37 cellular contexts compared by ENCODE assay signal in genomic region chr2:129765326-129766158, GRCh38.
A peak's percentile ranks its signal among the peaks of the same experiment; 100 is the strongest.
DNase-seq lines count a peak whose midpoint lies in the region; ATAC-seq, FAIRE-seq and TF ChIP-seq lines count a peak whose summit lies in the region.
"Had no signal": no experiment of that assay in that cellular context is flagged by ENCODE, and none has a peak within 500 bp of the region (broad histone marks: within the 10 kb centered on the region; RNA-seq: fewer than 3 reads in every experiment).

No MANE protein-coding gene starts in this region.

- POLR2A ChIA-PET in H1 (lab: Charles Lee; ENCODE audit: partially characterized antibody): no interaction called here

- no peaks in the 10 kb centered on the region for H3K23me2 ChIP-seq in H1 (ENCODE audit: low read depth, low read length)

- H2BK20ac ChIP-seq in H1 (ENCODE audit: low read length): no peak overlapping the region

- H3K56ac ChIP-seq in H1 (replicated peaks; ENCODE audit: insufficient read length, low read depth, low read length): no peak overlapping the region

- no peak overlapping the region for H2BK15ac ChIP-seq in H1 (ENCODE audit: low read length)

- no peak for TF ChIP-seq EP300 in H1 (IDR thresholded peaks at IDR 0.05; ENCODE audit: borderline replicate concordance in 1 of 2, low read depth in 2 of 2, low read length in 2 of 2)

- H3K4me3 Mint-ChIP-seq in nephron (no peak overlapping the region), natural killer cell (no peak overlapping the region)
- H3K4me3 Mint-ChIP-seq: activated naive CD8-positive, alpha-beta T cell treated with anti-CD3 and anti-CD28 coated beads, Interleukin-2, amount 10 ng/mL, durations not matched to agents 7 days and 5 days; activated T-cell treated with anti-CD3 and anti-CD28 coated beads, Interleukin-2, amount 50 U/mL, for 24 hours; B cell; H9; neural crest cell had no signal

- H3K79me1 ChIP-seq in H1 (ENCODE audit: low read depth, low read length): no peaks in the 10 kb centered on the region

- H3K36me3 ChIP-seq in H7 (replicated peaks; ENCODE audit: control insufficient read depth, insufficient read depth, low read length): no peaks in the 10 kb centered on the region
- H3K36me3 ChIP-seq in H1 (ENCODE audit: control insufficient read depth in 2 of 4, insufficient read depth in 4 of 4, low read length in 3 of 4): no peaks in the 10 kb centered on the region
- no peaks in the 10 kb centered on the region for H3K36me3 ChIP-seq in thyroid gland
- H3K36me3 ChIP-seq: cardiac muscle cell, colonic mucosa, Peyer's patch, sigmoid colon, tibial artery, vagina, WERI-Rb-1 had no signal

- H3K4me1 Mint-ChIP-seq in nephron (peaks cover 45% of the 10 kb centered on the region), natural killer cell (no peaks in the 10 kb centered on the region)
- H3K4me1 Mint-ChIP-seq: activated naive CD8-positive, alpha-beta T cell treated with anti-CD3 and anti-CD28 coated beads, Interleukin-2, amount 10 ng/mL, durations not matched to agents 7 days and 5 days; B cell; neural crest cell had no signal

- no peaks in the 10 kb centered on the region for H3K79me2 ChIP-seq in H1 (ENCODE audit: control insufficient read depth in 1 of 2, insufficient read depth in 2 of 2, low read length in 2 of 2)

- H2BK5ac ChIP-seq in H1 (ENCODE audit: low read depth, low read length): no peak overlapping the region

- H3K27ac ChIP-seq in H1 (ENCODE audit: low read depth, low read length) (no peak overlapping the region), thyroid gland (no peak overlapping the region)
- H3K27ac ChIP-seq: cardiac muscle cell, colonic mucosa, foreskin keratinocyte, Peyer's patch, sigmoid colon, tibial artery, vagina, WERI-Rb-1 had no signal

- H2AFZ ChIP-seq in H1 (ENCODE audit: low read length): no peak overlapping the region

- DNase-seq in AG20443 (ENCODE audit: low spot score) (peak; percentile 61), H7 (peak; percentile 29), H1 (ENCODE audit: low read depth in 1 of 2, low spot score in 2 of 2) (no peak), thyroid gland (no peak), sciatic nerve (ENCODE audit: low spot score) (no peak), natural killer cell (no peak)
- DNase-seq: activated CD4-positive, alpha-beta T cell treated with anti-CD3 and anti-CD28 coated beads for 48 hours; activated gamma-delta T cell treated with Interleukin-2 at 50 U/mL for 16 hours; activated naive CD8-positive, alpha-beta T cell treated with anti-CD3 and anti-CD28 coated beads, Interleukin-2, amount 10 ng/mL, durations not matched to agents 7 days and 5 days; activated T-cell treated with anti-CD3 and anti-CD28 coated beads, Interleukin-2, amount 50 U/mL, for 24 hours; colonic mucosa; foreskin keratinocyte; H9; IMR-90; left colon; mammary epithelial cell; MV-4-11; NCI-H1436; NCI-H2081 treated with DMSO at 0.1 percent for 48 hours; NCI-H345; NCI-H774; SHP77 treated with DMSO at 0.1 percent for 48 hours; sigmoid colon; stimulated activated CD4-positive, alpha-beta T cell treated with anti-CD3 and anti-CD28 coated beads, Interleukin-12 subunit alpha, Interleukin-12 subunit beta, amount 100 ng/mL, for 4 hours; stimulated activated CD4-positive, alpha-beta T cell treated with anti-CD3 and anti-CD28 coated beads, Interleukin-2, amount 100 ng/mL, for 48 hours; tibial artery had no signal

- no peak overlapping the region for H3K4ac ChIP-seq in H1 (replicated peaks; ENCODE audit: insufficient read length, low read depth, low read length)

- no peak overlapping the region for H3K9ac ChIP-seq in H1 (replicated peaks in 1 of 4; ENCODE audit: extremely low read depth in 1 of 4, low read depth in 3 of 4, low read length in 3 of 4)

- 92% methylated on average over 17 of the region's 18 CpGs; no CpG with 5 or more reads in 1 of the 2 experiments for WGBS in H1 (ENCODE audit: extremely low coverage in 1 of 2, insufficient coverage in 1 of 2, insufficient read length in 1 of 2, insufficient replicate concordance in 2 of 2, low coverage in 1 of 2, low lambda C conversion rate in 2 of 2, missing lambda C conversion rate in 1 of 2), 2 experiments
- 30 to 40% methylated on average over 14 to 17 of the region's 18 CpGs for WGBS in thyroid gland, 2 donors

- H3K27me3 Mint-ChIP-seq in nephron (ENCODE audit: low read depth) (peaks cover 22% of the 10 kb centered on the region), natural killer cell (ENCODE audit: low read depth in 2 of 2) (no peaks in the 10 kb centered on the region)
- H3K27me3 Mint-ChIP-seq: activated naive CD8-positive, alpha-beta T cell treated with anti-CD3 and anti-CD28 coated beads, Interleukin-2, amount 10 ng/mL, durations not matched to agents 7 days and 5 days had no signal

- no peak for FAIRE-seq in H1 (lab: Jason Lieb, UNC)
- FAIRE-seq: astrocyte, GM19239 had no signal

- H2BK12ac ChIP-seq in H1 (ENCODE audit: low read depth, low read length): no peak overlapping the region

- TF ChIP-seq CTCF in H1 (IDR thresholded peaks at IDR 0.05; ENCODE audit: control extremely low read depth in 1 of 3, insufficient read depth in 1 of 3, low read depth in 1 of 3, low read length in 3 of 3) (no peak), nephron (IDR thresholded peaks at IDR 0.05; ENCODE audit: unreplicated experiment in 3 of 3) (no peak), thyroid gland (IDR thresholded peaks at IDR 0.05) (no peak), natural killer cell (IDR thresholded peaks at IDR 0.05) (no peak)

- no peak overlapping the region for H3K4me2 ChIP-seq in H1 (ENCODE audit: insufficient read depth in 1 of 2, low read depth in 2 of 2, low read length in 2 of 2)

- peak overlapping the region; percentile 32; the same call in 1 of the 2 replicates for H3K18ac ChIP-seq in H1 (ENCODE audit: extremely low read depth, low read length)

- no peaks in the 10 kb centered on the region for H3K9me3 ChIP-seq in H1 (ENCODE audit: insufficient read depth in 2 of 2, low read depth in 1 of 2, low read length in 1 of 2)
- H3K9me3 ChIP-seq in thyroid gland: no peaks in the 10 kb centered on the region
- H3K9me3 ChIP-seq: colonic mucosa, Peyer's patch, sigmoid colon, tibial artery, vagina had no signal

- no peak for TF ChIP-seq POLR2A in H1 (IDR thresholded peaks at IDR 0.05; ENCODE audit: control extremely low read depth in 1 of 2, low read depth in 2 of 2, low read length in 2 of 2)
- no peak for TF ChIP-seq POLR2A in thyroid gland (IDR thresholded peaks at IDR 0.05)

- no peak overlapping the region for H3K14ac ChIP-seq in H1 (ENCODE audit: insufficient read length)

- H4K8ac ChIP-seq in H1 (ENCODE audit: extremely low read depth, insufficient read depth, low read length): no peak overlapping the region

- no peak overlapping the region for H2BK120ac ChIP-seq in H1 (replicated peaks; ENCODE audit: low read depth, low read length)

- intact Hi-C loops in thyroid gland (cut with DNase I): no loop called here
- intact Hi-C loops in sciatic nerve (cut with DNase I): no loop called here
- intact Hi-C loops in natural killer cell (cut with micrococcal nuclease): no loop called here

- ATAC-seq in GM21529 (IDR thresholded peaks at IDR 0.05; ENCODE audit: unreplicated experiment) (no peak), sciatic nerve (no peak), natural killer cell (no peak)
- ATAC-seq: esophagus mucosa, foreskin keratinocyte, left colon had no signal

- H3K9me3 Mint-ChIP-seq in nephron (no peaks in the 10 kb centered on the region), natural killer cell (no peaks in the 10 kb centered on the region)
- H3K9me3 Mint-ChIP-seq: activated naive CD8-positive, alpha-beta T cell treated with anti-CD3 and anti-CD28 coated beads, Interleukin-2, amount 10 ng/mL, durations not matched to agents 7 days and 5 days; activated T-cell treated with anti-CD3 and anti-CD28 coated beads, Interleukin-2, amount 50 U/mL, for 24 hours; H9; neural crest cell had no signal

- CTCF ChIA-PET in H1 (lab: Charles Lee; ENCODE audit: partially characterized antibody): interaction anchor here (0.8 to 4.8 kb wide), 8 partner anchors 11 to 97 kb away, joined by 3 to 18 read pairs (median 4); no protein-coding TSS in a partner anchor

- H2AK5ac ChIP-seq in H1 (ENCODE audit: low read depth, low read length): no peak overlapping the region

- H4K91ac ChIP-seq in H1 (replicated peaks; ENCODE audit: insufficient read length, low read length): no peak overlapping the region

- H4K5ac ChIP-seq in H1 (ENCODE audit: insufficient read length, low read depth, low read length): no peak overlapping the region

- H3K4me3 ChIP-seq in H7 (ENCODE audit: insufficient read depth, low read depth, low read length) (no peak overlapping the region), H1 (ENCODE audit: extremely low read depth in 1 of 4, insufficient read depth in 2 of 4, low read depth in 3 of 4, low read length in 4 of 4) (no peak overlapping the region), thyroid gland (replicated peaks in 1 of 3) (no peak overlapping the region)
- H3K4me3 ChIP-seq: cardiac muscle cell, colonic mucosa, Peyer's patch, sigmoid colon, tibial artery, vagina had no signal

- no peak overlapping the region for H3K23ac ChIP-seq in H1 (ENCODE audit: insufficient read length)

- TF ChIP-seq RAD21 in H1 (IDR thresholded peaks at IDR 0.05 in 1 of 2, conservative IDR thresholded peaks at IDR 0.05 in 1 of 2; ENCODE audit: low read depth in 2 of 2, low read length in 2 of 2): no peak

- no peaks in the 10 kb centered on the region for H4K20me1 ChIP-seq in H1 (replicated peaks in 1 of 2; ENCODE audit: control insufficient read depth in 1 of 2, insufficient read depth in 2 of 2, low read length in 2 of 2)

- H3K4me1 ChIP-seq in H1 (replicated peaks in 1 of 4; ENCODE audit: control insufficient read depth in 3 of 4, insufficient read depth in 4 of 4, low read length in 3 of 4): peaks cover 0 to 6% (median 0%) of the 10 kb centered on the region in 4 experiments; a peak in 2 of 7 replicates
- H3K4me1 ChIP-seq in thyroid gland: peaks cover 0 to 7% of the 10 kb centered on the region in 2 donors
- H3K4me1 ChIP-seq: colonic mucosa, foreskin keratinocyte, Peyer's patch, sigmoid colon, tibial artery, vagina had no signal

- H3K27ac Mint-ChIP-seq in nephron (peak overlapping the region; percentile 30 to 90 (median 87)), natural killer cell (no peak overlapping the region)
- H3K27ac Mint-ChIP-seq: activated naive CD8-positive, alpha-beta T cell treated with anti-CD3 and anti-CD28 coated beads, Interleukin-2, amount 10 ng/mL, durations not matched to agents 7 days and 5 days; activated T-cell treated with anti-CD3 and anti-CD28 coated beads, Interleukin-2, amount 50 U/mL, for 24 hours; B cell; H9 had no signal

- H3K36me3 Mint-ChIP-seq in nephron (ENCODE audit: low read depth) (no peaks in the 10 kb centered on the region), natural killer cell (no peaks in the 10 kb centered on the region)
- H3K36me3 Mint-ChIP-seq: activated naive CD8-positive, alpha-beta T cell treated with anti-CD3 and anti-CD28 coated beads, Interleukin-2, amount 10 ng/mL, durations not matched to agents 7 days and 5 days had no signal

- no peaks in the 10 kb centered on the region for H3K27me3 ChIP-seq in H7 (ENCODE audit: control insufficient read depth, insufficient read depth, low read length)
- H3K27me3 ChIP-seq in H1 (replicated peaks in 1 of 4; ENCODE audit: control insufficient read depth in 3 of 4, extremely low read depth in 1 of 4, insufficient read depth in 3 of 4, low read length in 3 of 4): no peaks in the 10 kb centered on the region
- H3K27me3 ChIP-seq in thyroid gland: no peaks in the 10 kb centered on the region
- H3K27me3 ChIP-seq: cardiac muscle cell, colonic mucosa, foreskin keratinocyte, Peyer's patch, vagina had no signal

Comparison
In these comparisons a context has a peak if more than half of its experiments do, and no peak if none do; other contexts are left out.
1. DNase-seq: peak in AG20443 (single experiment) and H7 (single experiment); none in H1 (0 of 2), thyroid gland (0 of 2), sciatic nerve (single experiment) and natural killer cell (single experiment).
2. H3K27ac Mint-ChIP-seq: peak in nephron (3 of 3); none in natural killer cell (0 of 2).